ENCODE assay signal across 10 cellular contexts in genomic region chr10:11609492-11610093, GRCh38. TPM values are rescaled to one million over a fixed set of nuclear protein-coding genes. Genes with fewer than 3 reads are reported as not detected.
DNase-seq lines count a peak whose midpoint lies in the region; ATAC-seq and TF ChIP-seq lines count a peak whose summit lies in the region.
"Had no signal": no experiment of that assay in that cellular context is flagged by ENCODE, and none has a peak within 500 bp of the region (broad histone marks: within the 10 kb centered on the region; RNA-seq: fewer than 3 reads in every experiment).

No MANE protein-coding gene starts in this region.

- 73 to 96% methylated on average over 2 to 3 of the region's 3 CpGs for WGBS in esophagus squamous epithelium, 2 donors

- peak overlapping the region in 3 of 4 donors; percentile 22 to 95 (median 88) for H3K27ac ChIP-seq in esophagus squamous epithelium
- H3K27ac ChIP-seq: SJSA1 had no signal

- ATAC-seq in activated T-cell treated with anti-CD3 and anti-CD28 coated beads, Interleukin-2, amount 50 U/mL, for 72 hours (replicated peaks in 1 of 2) = no peak
- peak; percentile 31 for ATAC-seq in stimulated activated naive CD8-positive, alpha-beta T cell treated with anti-CD3 and anti-CD28 coated beads, Interleukin-15, amount 100 ng/mL, for 72 hours

- in situ Hi-C loops in KBM-7 (cut with MboI; ENCODE audit: low pct_unique_long_range_greater_than_20kb, low sequenced_read_pairs) = no loop called here

- peak overlapping the region; percentile 86 for H3K4me3 ChIP-seq in LNCaP clone FGC (ENCODE audit: low read depth, low read length)
- H3K4me3 ChIP-seq in esophagus squamous epithelium = peak overlapping the region; percentile 75 to 97 (median 82)

- no peak for TF ChIP-seq CTCF in LNCaP clone FGC (IDR thresholded peaks at IDR 0.05; ENCODE audit: control insufficient read depth, extremely low read depth, insufficient read depth)
- TF ChIP-seq CTCF in esophagus squamous epithelium (IDR thresholded peaks at IDR 0.05) = no peak

- H3K9me3 Mint-ChIP-seq in activated T-cell treated with anti-CD3 and anti-CD28 coated beads, Interleukin-2, amount 50 U/mL, for 72 hours = no peaks in the 10 kb centered on the region
- H3K9me3 Mint-ChIP-seq in stimulated activated naive CD8-positive, alpha-beta T cell treated with anti-CD3 and anti-CD28 coated beads, Interleukin-15, amount 100 ng/mL, for 72 hours = no peaks in the 10 kb centered on the region

- H3K27me3 ChIP-seq in esophagus squamous epithelium = no peaks in the 10 kb centered on the region
- H3K27me3 ChIP-seq: SJSA1 had no signal

- no peaks in the 10 kb centered on the region for H3K9me3 ChIP-seq in esophagus squamous epithelium
- H3K9me3 ChIP-seq: SJSA1 had no signal

- no peaks in the 10 kb centered on the region for H3K36me3 ChIP-seq in esophagus squamous epithelium

- peak in 1 of 4 donors; percentile 10 for TF ChIP-seq POLR2A in esophagus squamous epithelium (IDR thresholded peaks at IDR 0.05)

- intact Hi-C loops in esophagus squamous epithelium (cut with DNase I) = no loop called here

- H3K27ac Mint-ChIP-seq in activated T-cell treated with anti-CD3 and anti-CD28 coated beads, Interleukin-2, amount 50 U/mL, for 72 hours = no peak overlapping the region
- H3K27ac Mint-ChIP-seq in stimulated activated naive CD8-positive, alpha-beta T cell treated with anti-CD3 and anti-CD28 coated beads, Interleukin-15, amount 100 ng/mL, for 72 hours = no peak overlapping the region

- H3K4me1 ChIP-seq in esophagus squamous epithelium = peaks cover 0 to 49% (median 10%) of the 10 kb centered on the region in 3 donors

- peak overlapping the region; percentile 8 to 29 for H3K4me3 Mint-ChIP-seq in activated T-cell treated with anti-CD3 and anti-CD28 coated beads, Interleukin-2, amount 50 U/mL, for 72 hours
- H3K4me3 Mint-ChIP-seq in stimulated activated naive CD8-positive, alpha-beta T cell treated with anti-CD3 and anti-CD28 coated beads, Interleukin-15, amount 100 ng/mL, for 72 hours = peak overlapping the region in 1 of 2 donors; percentile 86

- no peak for DNase-seq in activated T-cell treated with anti-CD3 and anti-CD28 coated beads, Interleukin-2, amount 50 U/mL, for 72 hours
- DNase-seq in activated T-cell treated with anti-CD3 and anti-CD28 coated beads for 4 hours (no peak), LNCaP clone FGC (ENCODE audit: low read depth) (no peak), esophagus squamous epithelium (lab: John Stamatoyannopoulos, UW) (no peak), amygdala (lab: John Stamatoyannopoulos, UW) (no peak), KBM-7 (no peak), T-helper 9 cell (no peak)
- no peak for DNase-seq in stimulated activated naive CD8-positive, alpha-beta T cell treated with anti-CD3 and anti-CD28 coated beads, Interleukin-15, amount 100 ng/mL, for 72 hours
- DNase-seq: activated naive CD4-positive, alpha-beta T cell treated with Interleukin-2 at 50 U/mL for 16 hours had no signal

- peaks cover 4 to 7% of the 10 kb centered on the region in 2 donors for H3K36me3 Mint-ChIP-seq in activated T-cell treated with anti-CD3 and anti-CD28 coated beads, Interleukin-2, amount 50 U/mL, for 72 hours (ENCODE audit: insufficient read depth in 2 of 2)

- H3K4me1 Mint-ChIP-seq in activated T-cell treated with anti-CD3 and anti-CD28 coated beads, Interleukin-2, amount 50 U/mL, for 72 hours (ENCODE audit: low read depth) = peaks cover 62% of the 10 kb centered on the region
- H3K4me1 Mint-ChIP-seq in stimulated activated naive CD8-positive, alpha-beta T cell treated with anti-CD3 and anti-CD28 coated beads, Interleukin-15, amount 100 ng/mL, for 72 hours = peaks cover 61% of the 10 kb centered on the region

- H3K27me3 Mint-ChIP-seq in activated T-cell treated with anti-CD3 and anti-CD28 coated beads, Interleukin-2, amount 50 U/mL, for 72 hours (ENCODE audit: low read depth) = peaks cover 11% of the 10 kb centered on the region
- no peaks in the 10 kb centered on the region for H3K27me3 Mint-ChIP-seq in stimulated activated naive CD8-positive, alpha-beta T cell treated with anti-CD3 and anti-CD28 coated beads, Interleukin-15, amount 100 ng/mL, for 72 hours

RNA-seq across cellular contexts. Expression of gene USP6NL, which starts 1.9 kb away (rescaled TPM):
- 1 to 10 TPM; 2.3 to 3.9 TPM for total RNA-seq in activated T-cell treated with anti-CD3 and anti-CD28 coated beads, Interleukin-2, amount 50 U/mL, for 72 hours
- total RNA-seq in esophagus squamous epithelium = 10 to 100 TPM; 28.8 to 56.4 (median 34.0) TPM

Comparison
In these comparisons a context has a peak if more than half of its experiments do, and no peak if none do; other contexts are left out.
1. RNA of gene USP6NL, which starts 1.9 kb away (total RNA-seq): 28.8 to 56.4 TPM in esophagus squamous epithelium; 2.3 to 3.9 TPM in activated T-cell treated with anti-CD3 and anti-CD28 coated beads, Interleukin-2, amount 50 U/mL, for 72 hours; every median in the first group is over 4 times any median in the second.